2 cellular contexts compared by ENCODE assay signal in the genomic region with DNA sequence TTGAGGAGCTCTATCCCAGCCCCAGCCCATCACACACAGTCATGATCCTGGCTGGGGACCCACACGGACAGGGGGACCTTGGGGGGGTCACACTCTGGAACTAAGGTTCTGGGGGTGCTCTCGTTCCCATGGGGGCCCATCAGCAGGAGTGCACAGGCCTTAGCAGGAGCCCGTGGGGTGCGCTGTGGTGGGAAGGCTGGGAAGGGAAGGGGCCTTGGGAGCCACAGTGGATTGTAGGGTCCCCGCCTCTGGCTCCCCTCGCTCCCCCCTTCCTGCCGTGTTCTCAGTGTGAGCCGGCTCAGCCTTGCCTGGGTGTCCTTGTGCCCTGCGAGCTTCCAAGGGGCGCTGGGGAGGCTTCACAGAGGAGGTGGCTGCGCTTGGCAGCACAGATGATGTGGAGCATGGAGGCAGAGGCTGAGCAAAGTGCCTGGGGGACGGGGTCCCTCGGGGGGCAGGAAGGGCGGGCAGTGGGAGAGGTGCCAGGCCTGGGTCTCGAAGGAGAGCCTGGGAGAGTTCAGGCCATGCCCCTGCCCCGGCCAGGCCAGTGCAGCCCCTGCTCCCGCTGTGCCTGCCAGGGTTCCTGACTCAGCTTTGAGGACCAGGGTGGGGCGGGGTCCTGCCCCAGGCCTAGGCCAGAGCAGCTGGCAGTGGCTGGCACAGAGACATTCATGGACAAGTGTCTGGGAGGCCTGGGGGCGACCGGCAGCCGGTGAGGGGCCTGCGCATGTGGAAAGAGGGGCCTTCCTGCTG.
A peak's percentile ranks its signal among the peaks of the same experiment; 100 is the strongest.
TF ChIP-seq lines count a peak whose summit lies in the region.

No MANE protein-coding gene starts in this region.

TF ChIP-seq in Ishikawa, 13 proteins besides CTCF, POLR2A, EP300 and RAD21:
- TF ChIP-seq, protein P1, sequence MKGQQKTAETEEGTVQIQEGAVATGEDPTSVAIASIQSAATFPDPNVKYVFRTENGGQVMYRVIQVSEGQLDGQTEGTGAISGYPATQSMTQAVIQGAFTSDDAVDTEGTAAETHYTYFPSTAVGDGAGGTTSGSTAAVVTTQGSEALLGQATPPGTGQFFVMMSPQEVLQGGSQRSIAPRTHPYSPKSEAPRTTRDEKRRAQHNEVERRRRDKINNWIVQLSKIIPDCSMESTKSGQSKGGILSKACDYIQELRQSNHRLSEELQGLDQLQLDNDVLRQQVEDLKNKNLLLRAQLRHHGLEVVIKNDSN (IDR thresholded peaks at IDR 0.05), result no peak
- TF ChIP-seq ZBTB7A (IDR thresholded peaks at IDR 0.05; ENCODE audit: low read depth) (peak; percentile 88), MAX (IDR thresholded peaks at IDR 0.05) (no peak)

TF ChIP-seq in endothelial cell of umbilical vein, 7 proteins besides CTCF, POLR2A, EP300 and RAD21:
- TF ChIP-seq EZH2 (IDR thresholded peaks at IDR 0.05; ENCODE audit: borderline replicate concordance, low read depth, low read length, severe bottlenecking), result no peak
- TF ChIP-seq GATA2 (IDR thresholded peaks at IDR 0.05; ENCODE audit: insufficient read depth, insufficient read length, low read depth, low read length), result no peak
- no peak for TF ChIP-seq MYC (IDR thresholded peaks at IDR 0.05; ENCODE audit: low read depth, low read length)
- no peak for TF ChIP-seq POLR2AphosphoS5 (IDR thresholded peaks at IDR 0.05; ENCODE audit: insufficient read depth, low read depth, low read length)
- TF ChIP-seq JUN (IDR thresholded peaks at IDR 0.05; ENCODE audit: borderline replicate concordance, insufficient read depth, insufficient read length, low read depth), result no peak
- no peak for TF ChIP-seq MAX (IDR thresholded peaks at IDR 0.05; ENCODE audit: insufficient read depth, insufficient read length)
- no peak for TF ChIP-seq FOS (IDR thresholded peaks at IDR 0.05; ENCODE audit: borderline replicate concordance, insufficient read depth, low read length)
